1 cellular context compared by ENCODE assay signal in genomic region chr2:142870516-142870915, GRCh38.
TF ChIP-seq lines count a peak whose summit lies in the region.

No MANE protein-coding gene starts in this region.

TF ChIP-seq in H1, 55 proteins besides CTCF, POLR2A, EP300 and RAD21 (continued from another document):
- TF ChIP-seq EZH2 (IDR thresholded peaks at IDR 0.05; ENCODE audit: low read depth, low read length, severe bottlenecking) = no peak
- TF ChIP-seq ZNF274 (IDR thresholded peaks at IDR 0.05; ENCODE audit: borderline replicate concordance, extremely low read depth, low read length) = no peak
- TF ChIP-seq SP2 (IDR thresholded peaks at IDR 0.05; ENCODE audit: low read length) = no peak
